31 cellular contexts compared by ENCODE assay signal in genomic region chr11:26541870-26542269, GRCh38. TPM values are rescaled to one million over a fixed set of nuclear protein-coding genes. Genes with fewer than 3 reads are reported as not detected.
"Had no signal": no experiment of that assay in that cellular context is flagged by ENCODE, and none has a peak within 500 bp of the region (broad histone marks: within the 10 kb centered on the region; RNA-seq: fewer than 3 reads in every experiment).

No MANE protein-coding gene starts in this region.

- ATAC-seq: effector memory CD8-positive, alpha-beta T cell; esophagus mucosa; gastrocnemius medialis; heart right ventricle; left cardiac atrium; left lung; left ventricle myocardium superior; lower lobe of right lung; mucosa of descending colon had no signal

- H3K27ac Mint-ChIP-seq: dendritic cell treated with granulocyte-macrophage colony-stimulating factor and Interleukin-4, amounts not matched to agents 40 ng/mL and 50 ng/mL, for 4 days; effector memory CD8-positive, alpha-beta T cell; endodermal cell; mesothelial cell of epicardium; naive B cell had no signal

- H3K4me3 Mint-ChIP-seq: dendritic cell treated with granulocyte-macrophage colony-stimulating factor and Interleukin-4, amounts not matched to agents 40 ng/mL and 50 ng/mL, for 4 days; effector memory CD8-positive, alpha-beta T cell; endodermal cell; mesothelial cell of epicardium; naive B cell had no signal

- H3K4me3 ChIP-seq: colonic mucosa, esophagus squamous epithelium, gastrocnemius medialis, heart right ventricle, left lung, lower lobe of right lung, mucosa of descending colon had no signal

- H3K36me3 ChIP-seq: colonic mucosa, esophagus squamous epithelium, gastrocnemius medialis, heart right ventricle, left lung, lower lobe of right lung had no signal

- H3K9me3 Mint-ChIP-seq: dendritic cell treated with granulocyte-macrophage colony-stimulating factor and Interleukin-4, amounts not matched to agents 40 ng/mL and 50 ng/mL, for 4 days; endodermal cell had no signal

- H3K27me3 ChIP-seq: colonic mucosa, esophagus squamous epithelium, gastrocnemius medialis, heart right ventricle, left lung had no signal

- H3K27me3 Mint-ChIP-seq: dendritic cell treated with granulocyte-macrophage colony-stimulating factor and Interleukin-4, amounts not matched to agents 40 ng/mL and 50 ng/mL, for 4 days; effector memory CD8-positive, alpha-beta T cell; naive B cell had no signal

- H3K4me1 ChIP-seq: colonic mucosa, esophagus squamous epithelium, gastrocnemius medialis, heart right ventricle, left lung, lower lobe of right lung had no signal

- H3K4me1 Mint-ChIP-seq: endodermal cell, mesothelial cell of epicardium, naive B cell had no signal

- H3K27ac ChIP-seq: colonic mucosa, epithelial cell of prostate, esophagus squamous epithelium, gastrocnemius medialis, heart right ventricle, left lung, lower lobe of right lung had no signal

- H3K9me3 ChIP-seq: colonic mucosa, esophagus squamous epithelium, gastrocnemius medialis, left lung, lower lobe of right lung, mucosa of descending colon had no signal

- H3K36me3 Mint-ChIP-seq: mesothelial cell of epicardium, naive B cell had no signal

- DNase-seq: colonic mucosa; cortex of kidney; effector CD8-positive, alpha-beta T cell; effector memory CD8-positive, alpha-beta T cell; endodermal cell; erythroblast; esophagus squamous epithelium; foreskin fibroblast; foreskin melanocyte; gastrocnemius medialis; glutamatergic neuron; head of caudate nucleus; heart right ventricle; hippocampal formation; left cardiac atrium; left lung; left ventricle myocardium superior; lower lobe of right lung; mesenchymal stem cell; mucosa of descending colon; naive B cell had no signal

RNA-seq across cellular contexts. Expression of gene MUC15, which starts 30.2 kb away (rescaled TPM):
- total RNA-seq: dermis microvascular lymphatic vessel endothelial cell, endodermal cell, gastrocnemius medialis, glomerular endothelial cell, heart right ventricle, kidney epithelial cell, left cardiac atrium, left ventricle myocardium superior, lung microvascular endothelial cell, mesenteric fat pad, mucosa of descending colon, myocyte had no signal
